Comparison of ENCODE assay signal across 25 cellular contexts in genomic region chr3:52440249-52440551, GRCh38. TPM values are rescaled to one million over a fixed set of nuclear protein-coding genes. Genes with fewer than 3 reads are reported as not detected.
"Had no signal": no experiment of that assay in that cellular context is flagged by ENCODE, and none has a peak within 500 bp of the region (broad histone marks: within the 10 kb centered on the region; RNA-seq: fewer than 3 reads in every experiment).

No MANE protein-coding gene starts in this region.

- H3K4me3 Mint-ChIP-seq: activated T-cell treated with anti-CD3 and anti-CD28 coated beads, Interleukin-2, amount 50 U/mL, for 72 hours; immature natural killer cell; nephron; WTC11 had no signal

- H3K27ac ChIP-seq: ascending aorta, brain microvascular endothelial cell, thyroid gland had no signal

- H3K9me3 ChIP-seq: ascending aorta, thyroid gland had no signal

- H3K36me3 Mint-ChIP-seq: immature natural killer cell, WTC11 had no signal

- FAIRE-seq: endothelial cell of umbilical vein had no signal

- H3K36me3 ChIP-seq: ascending aorta, brain microvascular endothelial cell, thyroid gland had no signal

- H3K27ac Mint-ChIP-seq: activated T-cell treated with anti-CD3 and anti-CD28 coated beads, Interleukin-2, amount 50 U/mL, for 72 hours; immature natural killer cell; nephron; WTC11 had no signal

- H3K4me3 ChIP-seq: ascending aorta, thyroid gland had no signal

- ATAC-seq: activated T-cell treated with anti-CD3 and anti-CD28 coated beads, Interleukin-2, amount 50 U/mL, for 72 hours; esophagus mucosa; left ventricle myocardium superior; stimulated activated naive CD8-positive, alpha-beta T cell treated with anti-CD3 and anti-CD28 coated beads, Interleukin-15, Interleukin-2, amounts not matched to agents 100 U/mL and 50 U/mL, for 24 hours; WTC11 had no signal

- H3K9me3 Mint-ChIP-seq: activated T-cell treated with anti-CD3 and anti-CD28 coated beads, Interleukin-2, amount 50 U/mL, for 72 hours; immature natural killer cell; nephron; WTC11 had no signal

- H3K27me3 ChIP-seq: ascending aorta, brain microvascular endothelial cell, thyroid gland had no signal

- DNase-seq: activated CD4-positive, alpha-beta T cell treated with anti-CD3 and anti-CD28 coated beads, Interleukin-2, amount 50 U/mL, for 4 hours; activated CD8-positive, alpha-beta memory T cell treated with anti-CD3 and anti-CD28 coated beads for 24 hours; activated CD8-positive, alpha-beta memory T cell treated with anti-CD3 and anti-CD28 coated beads, Interleukin-2, amount 50 U/mL, for 48 hours; activated gamma-delta T cell; activated naive CD4-positive, alpha-beta T cell treated with anti-CD3 and anti-CD28 coated beads, Interleukin-2, amount 50 U/mL, for 16 hours; activated T-cell treated with anti-CD3 and anti-CD28 coated beads, Interleukin-2, amount 50 U/mL, for 72 hours; brain microvascular endothelial cell; central memory CD4-positive, alpha-beta T cell; dermis blood vessel endothelial cell; effector CD8-positive, alpha-beta T cell; foreskin melanocyte; immature natural killer cell; left ventricle myocardium superior; midbrain; occipital lobe; stimulated activated CD4-positive, alpha-beta T cell treated with anti-CD3 and anti-CD28 coated beads, Interleukin-4, amount 100 ng/mL, for 24 hours; stimulated activated naive CD8-positive, alpha-beta T cell treated with anti-CD3 and anti-CD28 coated beads, Interleukin-15, Interleukin-2, amounts not matched to agents 100 U/mL and 50 U/mL, for 24 hours; substantia nigra; T-helper 1 cell; thyroid gland had no signal

RNA-seq across cellular contexts. Expression of gene SEMA3G, which starts 4.7 kb away (rescaled TPM):
- polyA plus RNA-seq: immature natural killer cell had no signal

RNA-seq across cellular contexts. Expression of gene TNNC1, which starts 13.6 kb away (rescaled TPM):
- total RNA-seq: dermis blood vessel endothelial cell, endothelial cell of umbilical vein, occipital lobe had no signal
- polyA plus RNA-seq: immature natural killer cell had no signal

RNA-seq across cellular contexts. Expression of gene PHF7, which starts 29.7 kb away (rescaled TPM):
- total RNA-seq: ascending aorta had no signal
